In genomic region chr5:58972301-58972700, GRCh38 we compare ENCODE assay signal across 1 cellular context.
TF ChIP-seq lines count a peak whose summit lies in the region.

No MANE protein-coding gene starts in this region.

TF ChIP-seq in IMR-90, 13 proteins besides CTCF, POLR2A, EP300 and RAD21:
- TF ChIP-seq SMC3 (IDR thresholded peaks at IDR 0.05; ENCODE audit: low read depth, low read length) = no peak
- TF ChIP-seq NFE2L2 (IDR thresholded peaks at IDR 0.05; ENCODE audit: low read depth, low read length) = no peak
- no peak for TF ChIP-seq MXI1 (IDR thresholded peaks at IDR 0.05; ENCODE audit: borderline replicate concordance, low read depth, low read length)
- no peak for TF ChIP-seq RFX5 (IDR thresholded peaks at IDR 0.05; ENCODE audit: low read depth, low read length)
- no peak for TF ChIP-seq ELK1 (IDR thresholded peaks at IDR 0.05; ENCODE audit: borderline replicate concordance, low read depth, low read length)
- no peak for TF ChIP-seq FOS (IDR thresholded peaks at IDR 0.05; ENCODE audit: low read depth, low read length)
- TF ChIP-seq CEBPB (IDR thresholded peaks at IDR 0.05; ENCODE audit: low read depth, low read length) = no peak
- no peak for TF ChIP-seq MAZ (IDR thresholded peaks at IDR 0.05; ENCODE audit: borderline replicate concordance, low read depth, low read length)
- TF ChIP-seq USF2 (IDR thresholded peaks at IDR 0.05; ENCODE audit: low read depth, low read length) = no peak
- TF ChIP-seq CHD1 (IDR thresholded peaks at IDR 0.05; ENCODE audit: low read depth, low read length) = no peak
- no peak for TF ChIP-seq BHLHE40 (IDR thresholded peaks at IDR 0.05; ENCODE audit: low read depth, low read length)
- TF ChIP-seq MAFK (IDR thresholded peaks at IDR 0.05; ENCODE audit: low read depth, low read length) = no peak
- no peak for TF ChIP-seq RCOR1 (IDR thresholded peaks at IDR 0.05; ENCODE audit: insufficient replicate concordance, low read length)
